ENCODE assay signal across 9 cellular contexts in the genomic region with DNA sequence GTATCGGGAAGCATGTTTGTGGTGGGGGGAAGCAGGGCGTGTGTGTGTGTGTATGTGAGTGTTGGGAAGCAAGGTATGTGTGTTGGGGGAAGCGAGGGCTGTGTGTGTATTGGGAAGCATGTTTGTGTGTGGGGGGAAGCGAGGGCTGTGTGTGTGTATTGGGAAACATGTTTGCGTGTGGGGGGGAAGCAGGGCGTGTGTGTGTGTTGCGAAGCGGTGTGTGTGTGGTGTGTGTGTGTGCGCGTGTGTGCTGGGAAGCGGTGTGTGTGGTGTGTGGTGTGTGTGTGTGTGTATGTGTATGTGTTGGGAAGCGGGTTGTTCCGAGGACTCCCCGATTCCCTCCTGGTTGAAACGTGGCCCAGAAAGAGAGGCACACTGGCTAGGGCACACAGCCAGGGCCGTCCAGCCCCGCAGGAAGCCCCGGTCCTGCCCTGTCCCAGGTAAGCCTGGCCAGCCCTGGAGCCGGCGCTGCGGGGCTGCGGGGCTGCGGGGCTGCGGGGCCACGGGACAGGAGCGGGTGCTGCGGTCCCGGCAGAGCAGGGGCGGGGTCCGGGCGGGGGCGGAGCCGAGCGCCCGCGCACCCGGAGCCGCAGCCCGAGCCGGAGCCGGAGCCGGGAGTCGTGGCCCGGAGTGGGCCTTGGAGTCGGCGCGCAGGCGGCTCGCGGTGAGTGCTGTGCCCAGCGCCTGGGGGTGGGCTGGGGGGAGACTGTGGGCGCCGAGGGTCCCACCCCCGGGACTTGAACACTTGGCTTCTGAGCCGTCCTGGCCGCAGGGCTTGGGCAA. TPM values are rescaled to one million over a fixed set of nuclear protein-coding genes. Genes with fewer than 3 reads are reported as not detected.
DNase-seq lines count a peak whose midpoint lies in the region; ATAC-seq and TF ChIP-seq lines count a peak whose summit lies in the region.
"Had no signal": no experiment of that assay in that cellular context is flagged by ENCODE, and none has a peak within 500 bp of the region (broad histone marks: within the 10 kb centered on the region; RNA-seq: fewer than 3 reads in every experiment).

NOD2 (plus strand) TSS at position 608 of the 783 bp plus-strand sequence. CDS start 5,890 bp downstream, outside the sequence.

- H3K4me3 Mint-ChIP-seq in activated naive CD4-positive, alpha-beta T cell treated with anti-CD3 and anti-CD28 coated beads for 36 hours = peak within 1 kb of the TSS; percentile 67

- H3K4me1 Mint-ChIP-seq in activated naive CD4-positive, alpha-beta T cell treated with anti-CD3 and anti-CD28 coated beads for 36 hours (ENCODE audit: low read depth) = peaks cover 50% of the 10 kb centered on the region

- H3K27me3 Mint-ChIP-seq in activated naive CD4-positive, alpha-beta T cell treated with anti-CD3 and anti-CD28 coated beads for 36 hours (ENCODE audit: low read depth) = no peaks in the 10 kb centered on the region

- no peaks in the 10 kb centered on the region for H3K36me3 ChIP-seq in right atrium auricular region
- no peaks in the 10 kb centered on the region for H3K36me3 ChIP-seq in spleen
- H3K36me3 ChIP-seq: uterus had no signal

- no peak for TF ChIP-seq CTCF in GM20000 (IDR thresholded peaks at IDR 0.05; ENCODE audit: extremely low read depth, missing control alignments)
- no peak for TF ChIP-seq CTCF in right atrium auricular region (IDR thresholded peaks at IDR 0.05)
- TF ChIP-seq CTCF in spleen (IDR thresholded peaks at IDR 0.05 in 8 of 11, conservative IDR thresholded peaks at IDR 0.05 in 3 of 11) = no peak

- H3K9me3 ChIP-seq in right atrium auricular region (no peaks in the 10 kb centered on the region), spleen (no peaks in the 10 kb centered on the region)
- H3K9me3 ChIP-seq: uterus had no signal

- H3K27ac Mint-ChIP-seq in activated naive CD4-positive, alpha-beta T cell treated with anti-CD3 and anti-CD28 coated beads for 36 hours = peak within 1 kb of the TSS; percentile 37

- peak within 1 kb of the TSS; percentile 31 to 52 for H3K4me3 ChIP-seq in right atrium auricular region
- H3K4me3 ChIP-seq in spleen = peak within 1 kb of the TSS; percentile 20 to 73 (median 41)

- H3K27ac ChIP-seq in right atrium auricular region (peak within 1 kb of the TSS in 1 of 2 donors; percentile 35), spleen (peak within 1 kb of the TSS in 5 of 8 donors; percentile 64 to 92 (median 81))
- H3K27ac ChIP-seq: uterus had no signal

- no peaks in the 10 kb centered on the region for H3K36me3 Mint-ChIP-seq in activated naive CD4-positive, alpha-beta T cell treated with anti-CD3 and anti-CD28 coated beads for 36 hours (ENCODE audit: low read depth)

- CTCF ChIA-PET in activated naive CD4-positive, alpha-beta T cell treated with anti-CD3 and anti-CD28 coated beads for 36 hours (lab: Charles Lee) = no interaction called here

- TF ChIP-seq POLR2A in spleen (IDR thresholded peaks at IDR 0.05) = no peak

- H3K27me3 ChIP-seq in right atrium auricular region = no peaks in the 10 kb centered on the region
- no peaks in the 10 kb centered on the region for H3K27me3 ChIP-seq in spleen (replicated peaks in 1 of 7)
- H3K27me3 ChIP-seq: uterus had no signal

- H3K9me3 Mint-ChIP-seq in activated naive CD4-positive, alpha-beta T cell treated with anti-CD3 and anti-CD28 coated beads for 36 hours = no peaks in the 10 kb centered on the region

- peak; percentile 89 for DNase-seq in 8988T
- DNase-seq in GM20000 (ENCODE audit: low spot score) = peak; percentile 83
- DNase-seq in activated naive CD4-positive, alpha-beta T cell treated with anti-CD3 and anti-CD28 coated beads for 36 hours = peak; percentile 30
- DNase-seq in right atrium auricular region (ENCODE audit: low spot score) = no peak
- peak; percentile 89 for DNase-seq in spleen
- no peak for DNase-seq in SKM-1 (lab: John Stamatoyannopoulos, UW; ENCODE audit: unreplicated experiment)
- no peak for DNase-seq in globus pallidus (ENCODE audit: low spot score)

- WGBS in spleen, 5 donors = 14 to 38% (median 21%) methylated on average over 22 to 56 of the region's 56 CpGs

- H3K4me1 ChIP-seq in right atrium auricular region = peaks cover 0 to 39% of the 10 kb centered on the region in 2 donors
- H3K4me1 ChIP-seq in spleen = peaks cover 33 to 66% (median 47%) of the 10 kb centered on the region in 6 donors
- H3K4me1 ChIP-seq: uterus had no signal

- intact Hi-C loops in activated naive CD4-positive, alpha-beta T cell treated with anti-CD3 and anti-CD28 coated beads for 36 hours (cut with micrococcal nuclease) = no loop called here
- intact Hi-C loops in spleen (cut with DNase I; ENCODE audit: low total_unique reads) = no loop called here

- ATAC-seq in GM18498 (IDR thresholded peaks at IDR 0.05; ENCODE audit: unreplicated experiment) = no peak

RNA-seq across cellular contexts. Expression of gene NOD2, which starts in this region (rescaled TPM):
- total RNA-seq in activated naive CD4-positive, alpha-beta T cell treated with anti-CD3 and anti-CD28 coated beads for 36 hours = 1 to 10 TPM; 1.2 to 1.7 TPM
- total RNA-seq in right atrium auricular region (1 to 10 TPM in 1 of 2 donors, under 1 TPM in 1; 0.44 to 1.6 TPM), spleen (10 to 100 TPM in 3 of 7 donors, 1 to 10 TPM in 4; 5.6 to 23.2 (median 9.9) TPM)
- polyA plus RNA-seq in spleen = 1 to 10 TPM in 2 of 3 donors, under 1 TPM in 1; 0.41 to 2.8 (median 2.3) TPM

Comparison
In these comparisons a context has a peak if more than half of its experiments do, and no peak if none do; other contexts are left out.
1. DNase-seq: peak in 8988T (single experiment), GM20000 (single experiment), activated naive CD4-positive, alpha-beta T cell treated with anti-CD3 and anti-CD28 coated beads for 36 hours (single experiment) and spleen (single experiment); none in right atrium auricular region (single experiment), SKM-1 (single experiment) and globus pallidus (single experiment).